In the genomic region with DNA sequence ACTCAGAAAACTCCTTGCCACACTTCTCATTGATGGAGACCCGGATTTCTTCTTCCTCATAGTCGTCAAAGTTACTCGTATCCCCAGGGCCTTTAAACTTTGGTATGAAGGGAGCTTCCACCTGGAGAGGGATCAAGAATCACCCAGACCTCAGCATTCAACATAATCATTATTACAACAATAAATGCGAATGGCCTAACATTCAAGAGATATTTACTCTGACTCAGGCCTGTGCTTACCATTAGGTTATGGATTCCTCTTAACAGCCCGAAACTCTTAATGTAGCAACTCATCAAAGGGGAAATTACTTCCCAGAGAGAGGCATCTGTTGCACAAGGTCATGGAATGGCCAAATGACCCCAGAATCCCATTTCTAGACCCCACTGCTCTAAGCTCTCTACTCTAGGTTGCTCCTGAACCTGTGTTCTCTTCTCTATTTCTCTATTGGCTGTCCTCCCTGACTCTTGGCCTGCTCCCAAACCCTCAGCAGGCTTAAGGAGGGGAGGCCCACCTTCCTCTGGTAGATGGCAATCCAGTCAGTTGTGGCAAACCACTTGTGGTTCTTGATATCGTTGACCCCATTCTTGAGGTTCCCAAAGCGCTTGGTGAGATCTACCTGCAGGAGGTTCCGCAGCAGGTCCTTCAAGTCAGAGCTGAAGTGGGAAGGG, we compare ENCODE assay signal across 1 cellular context.
TF ChIP-seq lines count a peak whose summit lies in the region.

No MANE protein-coding gene starts in this region.

TF ChIP-seq in HCT116, 20 proteins besides CTCF, POLR2A, EP300 and RAD21:
- TF ChIP-seq, protein P1, sequence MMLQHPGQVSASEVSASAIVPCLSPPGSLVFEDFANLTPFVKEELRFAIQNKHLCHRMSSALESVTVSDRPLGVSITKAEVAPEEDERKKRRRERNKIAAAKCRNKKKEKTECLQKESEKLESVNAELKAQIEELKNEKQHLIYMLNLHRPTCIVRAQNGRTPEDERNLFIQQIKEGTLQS (IDR thresholded peaks at IDR 0.05), result no peak
- TF ChIP-seq CBX3 (IDR thresholded peaks at IDR 0.05; ENCODE audit: low read depth), result peak; percentile 52; the same call in 1 of the 2 replicates
